Comparison of ENCODE assay signal across 9 cellular contexts in the genomic region with DNA sequence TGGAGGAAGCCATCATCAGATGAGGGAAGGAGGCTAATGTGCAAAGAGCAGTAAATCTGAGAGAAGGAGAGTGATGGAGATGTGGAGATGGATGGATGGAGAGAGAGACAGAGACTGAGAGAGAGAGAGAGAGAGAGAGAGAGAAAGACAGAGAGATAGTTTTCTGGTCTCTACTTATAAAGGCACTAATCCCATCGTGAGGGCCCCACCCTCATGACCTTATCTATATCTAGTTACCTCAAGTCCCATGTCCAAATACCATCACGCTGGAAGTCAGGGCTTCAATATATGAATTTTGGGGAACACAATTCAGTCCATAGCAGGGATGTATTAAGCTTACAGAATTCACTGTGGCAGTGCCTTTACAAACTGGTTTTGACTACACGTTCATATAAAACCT. TPM values are rescaled to one million over a fixed set of nuclear protein-coding genes. Genes with fewer than 3 reads are reported as not detected.
"Had no signal": no experiment of that assay in that cellular context is flagged by ENCODE, and none has a peak within 500 bp of the region (broad histone marks: within the 10 kb centered on the region; RNA-seq: fewer than 3 reads in every experiment).

No MANE protein-coding gene starts in this region.

- DNase-seq: GDM1, GF-D8 had no signal

- ATAC-seq: GM12878 had no signal

- FAIRE-seq: G401.6, GM12878, GM12891, GM12892, GM18507, GM19239 had no signal

- H3K4me3 ChIP-seq: GM12878 had no signal

RNA-seq across cellular contexts. Expression of a gene that starts 21.2 kb away (rescaled TPM):
- total RNA-seq: G401, GM12878 had no signal
- polyA plus RNA-seq: GM12878 had no signal
